Comparison of ENCODE assay signal across 15 cellular contexts in the genomic region with DNA sequence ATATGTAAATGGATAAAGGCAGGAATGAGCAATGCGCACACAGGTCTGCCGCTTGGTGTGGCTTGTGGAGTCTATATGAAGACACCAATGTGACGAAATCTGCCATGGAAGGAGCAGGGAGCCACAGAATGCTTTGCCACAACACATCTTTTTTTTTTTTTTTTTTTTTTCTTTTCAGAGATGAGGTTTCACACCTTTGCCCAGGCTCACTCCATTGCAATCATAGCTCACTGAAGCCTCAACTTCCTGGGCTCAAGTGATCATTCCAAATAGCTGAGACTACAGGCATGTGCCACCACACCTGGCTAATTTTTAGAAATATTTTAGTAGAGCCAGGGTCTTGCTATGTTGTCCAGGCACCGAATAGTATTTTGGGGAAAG. TPM values are rescaled to one million over a fixed set of nuclear protein-coding genes. Genes with fewer than 3 reads are reported as not detected.
DNase-seq lines count a peak whose midpoint lies in the region; ATAC-seq and TF ChIP-seq lines count a peak whose summit lies in the region.
"Had no signal": no experiment of that assay in that cellular context is flagged by ENCODE, and none has a peak within 500 bp of the region (broad histone marks: within the 10 kb centered on the region; RNA-seq: fewer than 3 reads in every experiment).

No MANE protein-coding gene starts in this region.

- no peaks in the 10 kb centered on the region for H3K36me3 ChIP-seq in left lung
- H3K36me3 ChIP-seq in Peyer's patch = no peaks in the 10 kb centered on the region
- H3K36me3 ChIP-seq: BLaER1 treated with 17β-estradiol and CSF1 and Interleukin-3, amounts not matched to agents 10 nM and 100 nM had no signal

- DNase-seq in HK-2 (ENCODE audit: unreplicated experiment) (peak; percentile 5), left lung (no peak), NCI-H748 (lab: John Stamatoyannopoulos, UW; ENCODE audit: unreplicated experiment) (no peak), Peyer's patch (no peak)
- no peak for DNase-seq in central memory CD8-positive, alpha-beta T cell (ENCODE audit: low spot score in 2 of 2)
- DNase-seq in stimulated activated effector memory CD8-positive, alpha-beta T cell treated with anti-CD3 and anti-CD28 coated beads, Interleukin-12 subunit alpha, Interleukin-12 subunit beta, amount 100 ng/mL, for 72 hours (ENCODE audit: low spot score in 2 of 2) = no peak
- DNase-seq: 8988T; Calu3; CD8-positive, alpha-beta T cell; GF-D8; H9; IMR-90 had no signal

- no peaks in the 10 kb centered on the region for H3K9me3 Mint-ChIP-seq in central memory CD8-positive, alpha-beta T cell
- H3K9me3 Mint-ChIP-seq in stimulated activated effector memory CD8-positive, alpha-beta T cell treated with anti-CD3 and anti-CD28 coated beads, Interleukin-12 subunit alpha, Interleukin-12 subunit beta, amount 100 ng/mL, for 72 hours = no peaks in the 10 kb centered on the region
- H3K9me3 Mint-ChIP-seq: CD8-positive, alpha-beta T cell; H9 had no signal

- H3K4me3 Mint-ChIP-seq in central memory CD8-positive, alpha-beta T cell = no peak overlapping the region
- H3K4me3 Mint-ChIP-seq in stimulated activated effector memory CD8-positive, alpha-beta T cell treated with anti-CD3 and anti-CD28 coated beads, Interleukin-12 subunit alpha, Interleukin-12 subunit beta, amount 100 ng/mL, for 72 hours = no peak overlapping the region
- H3K4me3 Mint-ChIP-seq: B cell; CD8-positive, alpha-beta T cell; H9 had no signal

- H3K27me3 Mint-ChIP-seq in central memory CD8-positive, alpha-beta T cell = peaks cover 34% of the 10 kb centered on the region
- H3K27me3 Mint-ChIP-seq: B cell had no signal

- peaks cover 2% of the 10 kb centered on the region for H3K36me3 Mint-ChIP-seq in central memory CD8-positive, alpha-beta T cell (ENCODE audit: insufficient read depth)
- H3K36me3 Mint-ChIP-seq in stimulated activated effector memory CD8-positive, alpha-beta T cell treated with anti-CD3 and anti-CD28 coated beads, Interleukin-12 subunit alpha, Interleukin-12 subunit beta, amount 100 ng/mL, for 72 hours = no peaks in the 10 kb centered on the region
- H3K36me3 Mint-ChIP-seq: CD8-positive, alpha-beta T cell had no signal

- H3K27ac ChIP-seq in left lung (peak overlapping the region in 1 of 2 donors; percentile 28), Peyer's patch (no peak overlapping the region)
- H3K27ac ChIP-seq: BLaER1 treated with 17β-estradiol and CSF1 and Interleukin-3, amounts not matched to agents 10 nM and 100 nM had no signal

- H3K27ac Mint-ChIP-seq in central memory CD8-positive, alpha-beta T cell (ENCODE audit: low read depth) = no peak overlapping the region
- H3K27ac Mint-ChIP-seq in stimulated activated effector memory CD8-positive, alpha-beta T cell treated with anti-CD3 and anti-CD28 coated beads, Interleukin-12 subunit alpha, Interleukin-12 subunit beta, amount 100 ng/mL, for 72 hours = peak overlapping the region; percentile 48
- H3K27ac Mint-ChIP-seq: B cell; CD8-positive, alpha-beta T cell; H9 had no signal

- H3K27me3 ChIP-seq in left lung = no peaks in the 10 kb centered on the region
- no peaks in the 10 kb centered on the region for H3K27me3 ChIP-seq in Peyer's patch
- H3K27me3 ChIP-seq: BLaER1 treated with 17β-estradiol and CSF1 and Interleukin-3, amounts not matched to agents 10 nM and 100 nM had no signal

- no peak for TF ChIP-seq POLR2A in Peyer's patch (IDR thresholded peaks at IDR 0.05)

- H3K4me3 ChIP-seq in left lung = no peak overlapping the region
- no peak overlapping the region for H3K4me3 ChIP-seq in Peyer's patch
- H3K4me3 ChIP-seq: BLaER1 treated with 17β-estradiol and CSF1 and Interleukin-3, amounts not matched to agents 10 nM and 100 nM had no signal

- H3K9me3 ChIP-seq in left lung (no peaks in the 10 kb centered on the region), Peyer's patch (peaks cover 0 to 3% (median 0%) of the 10 kb centered on the region in 4 donors)
- H3K9me3 ChIP-seq: BLaER1 treated with 17β-estradiol and CSF1 and Interleukin-3, amounts not matched to agents 10 nM and 100 nM had no signal

- intact Hi-C loops in left lung (cut with DNase I) = no loop called here

- H3K4me1 Mint-ChIP-seq in central memory CD8-positive, alpha-beta T cell = peaks cover 17% of the 10 kb centered on the region
- H3K4me1 Mint-ChIP-seq in stimulated activated effector memory CD8-positive, alpha-beta T cell treated with anti-CD3 and anti-CD28 coated beads, Interleukin-12 subunit alpha, Interleukin-12 subunit beta, amount 100 ng/mL, for 72 hours = peaks cover 18% of the 10 kb centered on the region
- H3K4me1 Mint-ChIP-seq: B cell, H9 had no signal

- TF ChIP-seq CTCF in left lung (IDR thresholded peaks at IDR 0.05) (no peak), Peyer's patch (IDR thresholded peaks at IDR 0.05) (no peak)

- H3K4me1 ChIP-seq in left lung (no peaks in the 10 kb centered on the region), Peyer's patch (no peaks in the 10 kb centered on the region)
- H3K4me1 ChIP-seq: BLaER1 treated with 17β-estradiol and CSF1 and Interleukin-3, amounts not matched to agents 10 nM and 100 nM had no signal

- ATAC-seq in central memory CD8-positive, alpha-beta T cell (replicated peaks; ENCODE audit: extremely low read depth, poor library complexity, severe bottlenecking) = peak; percentile 60
- ATAC-seq in left lung = peak; percentile 41
- ATAC-seq in stimulated activated effector memory CD8-positive, alpha-beta T cell treated with anti-CD3 and anti-CD28 coated beads, Interleukin-12 subunit alpha, Interleukin-12 subunit beta, amount 100 ng/mL, for 72 hours = no peak
- no peak for ATAC-seq in GM18867 (IDR thresholded peaks at IDR 0.05; ENCODE audit: unreplicated experiment)
- ATAC-seq: CD8-positive, alpha-beta T cell had no signal

RNA-seq across cellular contexts. Expression of a gene that starts 17.4 kb away (rescaled TPM):
- total RNA-seq in left lung = 1,000 to 10,000 TPM; 2,023 to 3,249 TPM
- 10 to 100 TPM in 1 of 4 donors, 1 to 10 TPM in 2, under 1 TPM in 1; 0.83 to 10.3 (median 6.9) TPM for total RNA-seq in Peyer's patch
- total RNA-seq: B cell; CD8-positive, alpha-beta T cell; IMR-90 had no signal

Comparison
In these comparisons a context has a peak if more than half of its experiments do, and no peak if none do; other contexts are left out.
1. ATAC-seq: peak in central memory CD8-positive, alpha-beta T cell (single experiment) and left lung (single experiment); none in stimulated activated effector memory CD8-positive, alpha-beta T cell treated with anti-CD3 and anti-CD28 coated beads, Interleukin-12 subunit alpha, Interleukin-12 subunit beta, amount 100 ng/mL, for 72 hours (single experiment) and GM18867 (single experiment).
2. RNA of a gene that starts 17.4 kb away (total RNA-seq): 2,023 to 3,249 TPM in left lung; 0.83 to 10.3 TPM in Peyer's patch; every median in the first group is over 100 times any median in the second.